Comparison of ENCODE assay signal across 17 cellular contexts in the genomic region with DNA sequence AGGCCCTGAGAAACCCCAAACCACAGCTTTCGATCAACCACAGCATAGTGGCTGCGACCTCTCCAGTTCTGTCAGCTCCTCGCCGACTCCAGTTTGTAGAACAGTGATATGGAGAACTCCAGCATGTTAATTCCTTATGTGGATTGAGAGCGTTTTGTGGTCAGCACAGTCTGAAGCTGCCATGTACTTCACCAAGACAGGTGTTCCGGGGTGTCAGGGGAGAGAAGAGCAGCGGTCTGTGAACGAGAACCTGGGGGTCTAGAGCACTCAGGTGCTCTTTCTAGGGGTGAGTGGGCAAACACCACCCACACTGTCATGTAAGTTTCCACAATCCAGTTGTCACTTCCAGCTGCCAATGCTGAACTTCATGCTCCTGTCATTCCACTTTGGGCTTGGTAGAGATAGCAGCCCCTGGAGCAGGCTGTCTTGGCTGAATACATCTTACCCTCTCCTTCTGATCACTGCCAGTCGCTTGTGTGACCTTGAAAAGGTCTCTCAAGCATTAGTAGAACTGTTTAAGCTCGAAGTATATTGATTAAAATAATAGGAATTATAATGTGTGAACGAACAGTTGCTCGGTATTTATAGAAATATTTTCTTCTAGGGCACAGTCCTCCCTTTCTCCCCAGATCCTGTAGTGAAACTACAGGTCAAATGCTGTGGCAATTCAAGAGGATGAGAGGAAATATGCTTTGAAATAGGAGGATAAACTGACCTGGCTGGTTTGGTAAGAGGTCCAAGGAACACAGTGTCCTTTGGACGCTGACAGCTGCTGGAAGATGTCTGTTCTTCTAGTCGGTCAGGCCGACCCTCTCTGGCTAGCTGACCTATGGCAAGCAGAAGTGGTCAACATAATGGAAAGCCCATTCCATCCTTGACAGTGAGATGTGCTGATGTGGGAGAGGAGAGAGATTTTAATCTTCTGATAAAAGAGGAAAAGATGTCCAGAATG. TPM values are rescaled to one million over a fixed set of nuclear protein-coding genes. Genes with fewer than 3 reads are reported as not detected.
A peak's percentile ranks its signal among the peaks of the same experiment; 100 is the strongest.
DNase-seq lines count a peak whose midpoint lies in the region; ATAC-seq and TF ChIP-seq lines count a peak whose summit lies in the region.
"Had no signal": no experiment of that assay in that cellular context is flagged by ENCODE, and none has a peak within 500 bp of the region (broad histone marks: within the 10 kb centered on the region; RNA-seq: fewer than 3 reads in every experiment).

No MANE protein-coding gene starts in this region.

- no peak for TF ChIP-seq CTCF in LNCaP clone FGC (IDR thresholded peaks at IDR 0.05; ENCODE audit: control insufficient read depth, extremely low read depth, insufficient read depth)
- TF ChIP-seq CTCF in GM20000 (IDR thresholded peaks at IDR 0.05; ENCODE audit: extremely low read depth, missing control alignments): no peak

- DNase-seq in DMS53 (lab: John Stamatoyannopoulos, UW): peak; percentile 67
- peak; percentile 48 for DNase-seq in LNCaP clone FGC (ENCODE audit: low read depth)
- DNase-seq in right cardiac atrium: no peak
- no peak for DNase-seq in GM20000 (ENCODE audit: low spot score)
- no peak for DNase-seq in activated CD4-positive, alpha-beta T cell treated with anti-CD3 and anti-CD28 coated beads for 48 hours
- DNase-seq: activated CD4-positive, alpha-beta T cell treated with anti-CD3 and anti-CD28 coated beads for 1 hour; adrenal gland; BE2C; caudate nucleus; dorsolateral prefrontal cortex; foreskin melanocyte; IMR-90; NCI-H1694 treated with DMSO at 0.1 percent for 48 hours; NCI-H226; stimulated activated CD4-positive, alpha-beta T cell treated with anti-CD3 and anti-CD28 coated beads, Interleukin-15, amount 100 ng/mL, for 24 hours had no signal

- H3K4me1 ChIP-seq in right cardiac atrium (ENCODE audit: control insufficient read depth, insufficient read depth, low read length): peaks cover 7% of the 10 kb centered on the region
- H3K4me1 ChIP-seq in skeletal muscle tissue (ENCODE audit: control insufficient read depth in 3 of 3, insufficient read depth in 3 of 3, low read length in 3 of 3): peaks cover 5 to 6% (median 6%) of the 10 kb centered on the region in 3 donors
- H3K4me1 ChIP-seq: adrenal gland, BE2C had no signal

- H3K4me3 ChIP-seq in LNCaP clone FGC (ENCODE audit: low read depth, low read length) (no peak overlapping the region), right cardiac atrium (ENCODE audit: low read length) (no peak overlapping the region), skeletal muscle tissue (ENCODE audit: low read length in 3 of 3) (peak overlapping the region in 2 of 3 donors; percentile 3 to 45)
- H3K4me3 ChIP-seq: adrenal gland, dorsolateral prefrontal cortex had no signal

- no peaks in the 10 kb centered on the region for H3K36me3 ChIP-seq in skeletal muscle tissue (ENCODE audit: control insufficient read depth in 3 of 3, insufficient read depth in 3 of 3, low read length in 3 of 3)
- H3K36me3 ChIP-seq: adrenal gland, BE2C had no signal

- ATAC-seq in right cardiac atrium: peak; percentile 26 to 47
- ATAC-seq in HG03439 (IDR thresholded peaks at IDR 0.05; ENCODE audit: unreplicated experiment): no peak

- intact Hi-C loops in right cardiac atrium (cut with DNase I): no loop called here

- H3K9me3 ChIP-seq in right cardiac atrium (ENCODE audit: control insufficient read depth, low read length) (no peaks in the 10 kb centered on the region), skeletal muscle tissue (ENCODE audit: control insufficient read depth in 3 of 3, low read length in 3 of 3) (no peaks in the 10 kb centered on the region)
- H3K9me3 ChIP-seq: adrenal gland, BE2C had no signal

- H3K9ac ChIP-seq in skeletal muscle tissue (ENCODE audit: low read depth in 1 of 3, low read length in 3 of 3): peak overlapping the region in 2 of 3 donors; percentile 3 to 21

- H3K27ac ChIP-seq in right cardiac atrium (ENCODE audit: low read length) (peak overlapping the region; percentile 68), skeletal muscle tissue (ENCODE audit: low read depth, low read length) (no peak overlapping the region)
- H3K27ac ChIP-seq: dorsolateral prefrontal cortex had no signal

- no peaks in the 10 kb centered on the region for H3K27me3 ChIP-seq in right cardiac atrium (ENCODE audit: control insufficient read depth, insufficient read depth)
- H3K27me3 ChIP-seq in skeletal muscle tissue (ENCODE audit: control insufficient read depth in 3 of 3, insufficient read depth in 3 of 3, low read length in 3 of 3): no peaks in the 10 kb centered on the region
- H3K27me3 ChIP-seq: adrenal gland, BE2C, dorsolateral prefrontal cortex had no signal

- 67% methylated on average over 15 of the region's 15 CpGs for WGBS in right cardiac atrium

RNA-seq across cellular contexts. Expression of gene MAX, which starts 15.8 kb away (rescaled TPM):
- total RNA-seq in right cardiac atrium: 100 to 1,000 TPM in 3 of 4 donors, 10 to 100 TPM in 1; 93.6 to 117 (median 115) TPM
- 56.3 TPM for polyA plus RNA-seq in right cardiac atrium
- 30.8 TPM for total RNA-seq in skeletal muscle tissue

Comparison
In these comparisons a context has a peak if more than half of its experiments do, and no peak if none do; other contexts are left out.
1. DNase-seq: peak in DMS53 (single experiment) and LNCaP clone FGC (single experiment); none in right cardiac atrium (0 of 3), GM20000 (single experiment) and activated CD4-positive, alpha-beta T cell treated with anti-CD3 and anti-CD28 coated beads for 48 hours (single experiment).
2. H3K4me3 ChIP-seq: peak in skeletal muscle tissue (2 of 3); none in LNCaP clone FGC (single experiment) and right cardiac atrium (single experiment).